Comparison of ENCODE assay signal across 8 cellular contexts in the genomic region with DNA sequence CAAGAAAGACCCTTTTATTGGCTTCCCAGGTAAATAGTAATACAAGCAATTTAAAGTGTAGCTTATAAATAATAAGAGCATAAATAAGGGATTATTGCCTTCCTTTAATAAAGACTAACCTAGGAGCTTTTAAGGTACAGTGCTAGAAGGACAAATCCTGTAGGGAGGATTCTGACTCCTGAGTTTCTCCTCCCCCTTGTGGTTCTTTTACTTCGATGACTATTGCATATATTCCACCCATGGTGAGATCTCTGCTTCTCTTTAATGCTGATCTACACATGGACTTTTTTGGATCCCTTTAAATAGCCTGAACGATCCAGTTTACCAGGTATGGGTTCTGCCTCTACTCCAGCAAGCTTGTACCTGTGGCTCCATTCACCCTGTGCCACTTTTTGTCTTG. TPM values are rescaled to one million over a fixed set of nuclear protein-coding genes. Genes with fewer than 3 reads are reported as not detected.
DNase-seq lines count a peak whose midpoint lies in the region; ATAC-seq, FAIRE-seq and TF ChIP-seq lines count a peak whose summit lies in the region.

No MANE protein-coding gene starts in this region.

- H3K27ac ChIP-seq in upper lobe of right lung, result no peak overlapping the region

- H3K27me3 Mint-ChIP-seq in nephron progenitor cell (ENCODE audit: low read depth, poor library complexity), result no peaks in the 10 kb centered on the region
- no peaks in the 10 kb centered on the region for H3K27me3 Mint-ChIP-seq in Caco-2 (ENCODE audit: insufficient read depth, unreplicated experiment)

- TF ChIP-seq CTCF in LNCaP clone FGC (IDR thresholded peaks at IDR 0.05; ENCODE audit: control insufficient read depth, extremely low read depth, insufficient read depth) (peak; percentile 31), nephron progenitor cell (IDR thresholded peaks at IDR 0.05) (no peak), Caco-2 (IDR thresholded peaks at IDR 0.05; ENCODE audit: insufficient read depth in 1 of 2, low read depth in 1 of 2, low read length in 1 of 2, severe bottlenecking in 1 of 2, unreplicated experiment in 1 of 2) (peak in 1 of 2 experiments; percentile 28), upper lobe of right lung (IDR thresholded peaks at IDR 0.05) (no peak)

- H3K4me3 ChIP-seq in LNCaP clone FGC (ENCODE audit: low read depth, low read length) (no peak overlapping the region), Caco-2 (ENCODE audit: low read depth, low read length) (no peak overlapping the region), upper lobe of right lung (no peak overlapping the region)

- POLR2A ChIA-PET in Caco-2 (lab: Charles Lee), result no interaction called here

- DNase-seq in NCI-H345 (lab: John Stamatoyannopoulos, UW) (peak; percentile 16), NCI-H345 treated with DMSO at 0.1 percent for 48 hours (lab: John Stamatoyannopoulos, UW; ENCODE audit: unreplicated experiment) (no peak), LNCaP clone FGC (ENCODE audit: low read depth) (no peak), amniotic epithelial cell (ENCODE audit: low read depth) (peak; percentile 33), nephron progenitor cell (no peak), Caco-2 (no peak), upper lobe of right lung (no peak), GM12891 (ENCODE audit: insufficient read length, low spot score) (no peak)

- H3K36me3 Mint-ChIP-seq in nephron progenitor cell (ENCODE audit: low read depth) (peaks cover 6% of the 10 kb centered on the region), Caco-2 (ENCODE audit: insufficient read depth, unreplicated experiment) (peaks cover 8% of the 10 kb centered on the region)

- no peaks in the 10 kb centered on the region for H3K9me3 Mint-ChIP-seq in nephron progenitor cell
- no peaks in the 10 kb centered on the region for H3K9me3 Mint-ChIP-seq in Caco-2 (ENCODE audit: unreplicated experiment)

- H3K36me3 ChIP-seq in Caco-2 (ENCODE audit: control insufficient read depth, insufficient read depth, low read length), result no peaks in the 10 kb centered on the region
- no peaks in the 10 kb centered on the region for H3K36me3 ChIP-seq in upper lobe of right lung

- no TSS peak for BruUV-seq in Caco-2 (replicated peaks; lab: Mats Ljungman, UMichigan)

- no peak for ATAC-seq in upper lobe of right lung

- no peaks in the 10 kb centered on the region for H3K9me3 ChIP-seq in Caco-2
- no peaks in the 10 kb centered on the region for H3K9me3 ChIP-seq in upper lobe of right lung

- intact Hi-C loops in Caco-2 (cut with micrococcal nuclease; ENCODE audit: unreplicated experiment), result loop anchor here (1.0 to 5.0 kb wide), 2 partner anchors 146 to 159 kb away; no protein-coding TSS in a partner anchor
- intact Hi-C loops in upper lobe of right lung (cut with DNase I), result no loop called here

- TF ChIP-seq POLR2A in GM12891 (IDR thresholded peaks at IDR 0.05; ENCODE audit: low read depth, low read length), result no peak

- H3K27ac Mint-ChIP-seq in nephron progenitor cell, result no peak overlapping the region
- H3K27ac Mint-ChIP-seq in Caco-2 (ENCODE audit: unreplicated experiment), result no peak overlapping the region

- no peak for FAIRE-seq in GM12891 (lab: Jason Lieb, UNC)

- H3K4me1 Mint-ChIP-seq in nephron progenitor cell, result peaks cover 52% of the 10 kb centered on the region
- H3K4me1 Mint-ChIP-seq in Caco-2 (ENCODE audit: low read depth, unreplicated experiment), result no peaks in the 10 kb centered on the region

- H3K4me3 Mint-ChIP-seq in nephron progenitor cell, result peak overlapping the region; percentile 91
- H3K4me3 Mint-ChIP-seq in Caco-2 (ENCODE audit: unreplicated experiment), result no peak overlapping the region

- H3K27me3 ChIP-seq in Caco-2 (replicated peaks; ENCODE audit: control insufficient read depth, insufficient read depth, low read length) (no peaks in the 10 kb centered on the region), upper lobe of right lung (no peaks in the 10 kb centered on the region)

- H3K4me1 ChIP-seq in Caco-2, result peaks cover 21% of the 10 kb centered on the region
- peaks cover 21% of the 10 kb centered on the region for H3K4me1 ChIP-seq in upper lobe of right lung

- CTCF ChIA-PET in Caco-2 (lab: Charles Lee), result interaction anchor here (1.9 kb wide), 1 partner anchor 158 kb away, joined by 9 read pairs; no protein-coding TSS in a partner anchor

TF ChIP-seq in GM12891, 5 proteins besides CTCF, POLR2A, EP300 and RAD21:
- TF ChIP-seq POU2F2 (IDR thresholded peaks at IDR 0.05; ENCODE audit: low read depth, low read length) (no peak), POLR2AphosphoS5 (IDR thresholded peaks at IDR 0.05; ENCODE audit: low read depth, low read length) (no peak), PAX5 (IDR thresholded peaks at IDR 0.05; ENCODE audit: insufficient read depth, low read length, severe bottlenecking) (no peak), SPI1 (IDR thresholded peaks at IDR 0.05; ENCODE audit: low read depth, low read length) (no peak), TAF1 (IDR thresholded peaks at IDR 0.05; ENCODE audit: low read depth, low read length) (no peak)

RNA-seq across cellular contexts. Expression of a gene that starts 2.5 kb away (rescaled TPM):
- total RNA-seq in Caco-2 (2022), result 16.8 and 17.4 TPM in 2 replicates
- 22.3 TPM for total RNA-seq in upper lobe of right lung
- 16.5 TPM for polyA plus RNA-seq in GM12891 (2012; ENCODE audit: low read depth, missing spikeins)

Comparison
In these comparisons a context has a peak if more than half of its experiments do, and no peak if none do; other contexts are left out.
1. DNase-seq: peak in NCI-H345 (single experiment) and amniotic epithelial cell (single experiment); none in NCI-H345 treated with DMSO at 0.1 percent for 48 hours (single experiment), LNCaP clone FGC (single experiment), nephron progenitor cell (single experiment), Caco-2 (0 of 2), upper lobe of right lung (single experiment) and GM12891 (single experiment).